In genomic region chr16:546909-547770, GRCh38 we compare ENCODE assay signal across 1 cellular context.
TF ChIP-seq lines count a peak whose summit lies in the region.

No MANE protein-coding gene starts in this region.

TF ChIP-seq in H1, 55 proteins besides CTCF, POLR2A, EP300 and RAD21:
- TF ChIP-seq MAX (IDR thresholded peaks at IDR 0.05) (no peak), EGR1 (IDR thresholded peaks at IDR 0.05; ENCODE audit: borderline replicate concordance, low read depth, low read length) (peak; percentile 62; the same call in 1 of the 2 replicates)
TF ChIP-seq in H1: peak in this region for 1.
